9 cellular contexts compared by ENCODE assay signal in genomic region chr2:177281400-177282021, GRCh38. TPM values are rescaled to one million over a fixed set of nuclear protein-coding genes. Genes with fewer than 3 reads are reported as not detected.
DNase-seq lines count a peak whose midpoint lies in the region; ATAC-seq and TF ChIP-seq lines count a peak whose summit lies in the region.
"Had no signal": no experiment of that assay in that cellular context is flagged by ENCODE, and none has a peak within 500 bp of the region (broad histone marks: within the 10 kb centered on the region; RNA-seq: fewer than 3 reads in every experiment).

No MANE protein-coding gene starts in this region.

- intact Hi-C loops in CD14-positive monocyte (cut with micrococcal nuclease) (no loop called here), heart right ventricle (cut with DNase I) (no loop called here)

- H3K27me3 ChIP-seq in heart right ventricle: no peaks in the 10 kb centered on the region
- no peaks in the 10 kb centered on the region for H3K27me3 ChIP-seq in brain microvascular endothelial cell (replicated peaks)

- ATAC-seq in GM21367 (IDR thresholded peaks at IDR 0.05; ENCODE audit: unreplicated experiment) (peak; percentile 76), HG03571 (IDR thresholded peaks at IDR 0.05; ENCODE audit: unreplicated experiment) (peak; percentile 65), heart right ventricle (peak; percentile 8 to 80 (median 48))

- peaks cover 6 to 12% of the 10 kb centered on the region in 2 donors for H3K36me3 Mint-ChIP-seq in CD14-positive monocyte
- H3K36me3 Mint-ChIP-seq in chondrocyte (ENCODE audit: low read depth): peaks cover 2% of the 10 kb centered on the region

- H3K9me3 ChIP-seq in heart right ventricle: no peaks in the 10 kb centered on the region

- H3K4me3 ChIP-seq in heart right ventricle: no peak overlapping the region
- no peak overlapping the region for H3K4me3 ChIP-seq in brain microvascular endothelial cell (ENCODE audit: low read depth, low read length)

- peaks cover 0 to 51% (median 34%) of the 10 kb centered on the region in 9 donors for H3K4me1 ChIP-seq in heart right ventricle

- in situ Hi-C loops in brain microvascular endothelial cell (cut with HindIII; ENCODE audit: low pct_ligation_motif_present, low sequenced_read_pairs): no loop called here

- no peaks in the 10 kb centered on the region for H3K36me3 ChIP-seq in heart right ventricle
- H3K36me3 ChIP-seq in brain microvascular endothelial cell (replicated peaks): no peaks in the 10 kb centered on the region

- H3K27ac Mint-ChIP-seq in CD14-positive monocyte (peak overlapping the region in 6 of 7 donors; percentile 74 to 93 (median 84)), chondrocyte (ENCODE audit: unreplicated experiment) (no peak overlapping the region)

- DNase-seq in CD14-positive monocyte (ENCODE audit: low spot score) (peak; percentile 47), heart right ventricle (no peak), brain microvascular endothelial cell (no peak), chondrocyte (ENCODE audit: low spot score) (no peak), NCI-H1105 treated with DMSO at 0.1 percent for 48 hours (lab: John Stamatoyannopoulos, UW) (no peak), amniotic stem cell (lab: John Stamatoyannopoulos, UW) (no peak)
- DNase-seq: dermis blood vessel endothelial cell had no signal

- H3K9me3 Mint-ChIP-seq in CD14-positive monocyte: peaks cover 0 to 3% (median 0%) of the 10 kb centered on the region in 7 donors
- H3K9me3 Mint-ChIP-seq in chondrocyte (ENCODE audit: low read depth): no peaks in the 10 kb centered on the region

- H3K4me1 Mint-ChIP-seq in CD14-positive monocyte (peaks cover 35% of the 10 kb centered on the region), chondrocyte (ENCODE audit: low read depth) (peaks cover 14% of the 10 kb centered on the region)

- H3K27me3 Mint-ChIP-seq in CD14-positive monocyte (ENCODE audit: low read depth in 3 of 3) (peaks cover 0 to 2% (median 0%) of the 10 kb centered on the region in 3 donors), chondrocyte (ENCODE audit: low read depth) (no peaks in the 10 kb centered on the region)

- H3K27ac ChIP-seq in heart right ventricle (peak overlapping the region in 6 of 10 donors; percentile 11 to 51 (median 31)), brain microvascular endothelial cell (no peak overlapping the region)

- peak overlapping the region in 1 of 2 donors; percentile 57 for H3K4me3 Mint-ChIP-seq in CD14-positive monocyte
- H3K4me3 Mint-ChIP-seq in chondrocyte (ENCODE audit: unreplicated experiment): no peak overlapping the region

- TF ChIP-seq CTCF in CD14-positive monocyte (IDR thresholded peaks at IDR 0.05): no peak
- TF ChIP-seq CTCF in heart right ventricle (IDR thresholded peaks at IDR 0.05): no peak
- TF ChIP-seq CTCF in brain microvascular endothelial cell (IDR thresholded peaks at IDR 0.05; ENCODE audit: low read depth, low read length, missing control alignments): no peak
- TF ChIP-seq CTCF in chondrocyte (IDR thresholded peaks at IDR 0.05): no peak

- whole genome bisulfite sequencing in heart right ventricle, 2 donors: 86 to 90% methylated on average over 6 of the region's 6 CpGs

RNA-seq across cellular contexts. Expression of gene NFE2L2, which starts 17.0 kb away (rescaled TPM):
- polyA plus RNA-seq in CD14-positive monocyte (10 to 100 TPM; 38.7 to 51.6 TPM), heart right ventricle (10 to 100 TPM; 26.4 to 28.8 TPM)
- total RNA-seq in heart right ventricle (10 to 100 TPM; 39.0 to 67.9 (median 57.6) TPM), chondrocyte (65.7 to 88.2 TPM (median 86.8 TPM) in 3 replicates)
